In the genomic region with DNA sequence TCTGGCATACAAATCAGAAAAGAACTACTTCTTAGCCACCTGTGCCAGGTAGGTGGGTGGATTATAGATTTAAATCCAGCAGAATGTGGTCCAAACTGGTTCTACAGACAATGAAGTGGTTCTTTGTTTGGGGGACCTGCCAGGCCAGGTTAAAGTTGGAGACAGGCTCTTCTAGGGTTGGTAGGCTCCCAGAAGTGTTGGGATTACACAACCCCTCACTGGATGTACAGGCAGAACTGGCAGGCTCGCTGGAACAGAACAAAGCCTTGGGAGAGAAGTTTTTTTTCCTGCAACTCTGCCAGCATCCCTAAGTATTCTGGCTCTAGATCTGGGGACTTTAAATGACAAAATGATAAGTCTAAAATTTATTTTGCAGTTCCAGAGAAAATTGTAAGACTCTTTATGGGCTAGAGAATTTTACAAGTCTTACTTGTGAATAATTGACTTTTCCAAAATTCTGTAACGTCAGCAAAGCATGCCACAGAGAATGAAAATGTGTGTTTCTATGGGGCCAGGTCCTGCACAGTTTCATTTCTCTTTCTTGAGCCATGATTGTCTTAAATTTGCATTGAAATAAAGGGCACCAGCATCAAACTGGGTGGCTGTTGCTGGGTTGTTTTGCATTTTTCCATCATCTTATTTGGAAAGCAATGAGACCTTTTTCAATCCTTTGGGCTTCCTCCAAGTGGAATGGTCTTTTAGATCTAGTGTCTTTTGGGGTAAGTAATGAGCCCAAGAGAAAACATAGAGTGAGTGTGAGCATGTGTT, we compare ENCODE assay signal across 1 cellular context.
TF ChIP-seq lines count a peak whose summit lies in the region.

No MANE protein-coding gene starts in this region.

TF ChIP-seq in GM12878, 131 proteins besides CTCF, POLR2A, EP300 and RAD21 (continued from another document):
- TF ChIP-seq, protein P1, sequence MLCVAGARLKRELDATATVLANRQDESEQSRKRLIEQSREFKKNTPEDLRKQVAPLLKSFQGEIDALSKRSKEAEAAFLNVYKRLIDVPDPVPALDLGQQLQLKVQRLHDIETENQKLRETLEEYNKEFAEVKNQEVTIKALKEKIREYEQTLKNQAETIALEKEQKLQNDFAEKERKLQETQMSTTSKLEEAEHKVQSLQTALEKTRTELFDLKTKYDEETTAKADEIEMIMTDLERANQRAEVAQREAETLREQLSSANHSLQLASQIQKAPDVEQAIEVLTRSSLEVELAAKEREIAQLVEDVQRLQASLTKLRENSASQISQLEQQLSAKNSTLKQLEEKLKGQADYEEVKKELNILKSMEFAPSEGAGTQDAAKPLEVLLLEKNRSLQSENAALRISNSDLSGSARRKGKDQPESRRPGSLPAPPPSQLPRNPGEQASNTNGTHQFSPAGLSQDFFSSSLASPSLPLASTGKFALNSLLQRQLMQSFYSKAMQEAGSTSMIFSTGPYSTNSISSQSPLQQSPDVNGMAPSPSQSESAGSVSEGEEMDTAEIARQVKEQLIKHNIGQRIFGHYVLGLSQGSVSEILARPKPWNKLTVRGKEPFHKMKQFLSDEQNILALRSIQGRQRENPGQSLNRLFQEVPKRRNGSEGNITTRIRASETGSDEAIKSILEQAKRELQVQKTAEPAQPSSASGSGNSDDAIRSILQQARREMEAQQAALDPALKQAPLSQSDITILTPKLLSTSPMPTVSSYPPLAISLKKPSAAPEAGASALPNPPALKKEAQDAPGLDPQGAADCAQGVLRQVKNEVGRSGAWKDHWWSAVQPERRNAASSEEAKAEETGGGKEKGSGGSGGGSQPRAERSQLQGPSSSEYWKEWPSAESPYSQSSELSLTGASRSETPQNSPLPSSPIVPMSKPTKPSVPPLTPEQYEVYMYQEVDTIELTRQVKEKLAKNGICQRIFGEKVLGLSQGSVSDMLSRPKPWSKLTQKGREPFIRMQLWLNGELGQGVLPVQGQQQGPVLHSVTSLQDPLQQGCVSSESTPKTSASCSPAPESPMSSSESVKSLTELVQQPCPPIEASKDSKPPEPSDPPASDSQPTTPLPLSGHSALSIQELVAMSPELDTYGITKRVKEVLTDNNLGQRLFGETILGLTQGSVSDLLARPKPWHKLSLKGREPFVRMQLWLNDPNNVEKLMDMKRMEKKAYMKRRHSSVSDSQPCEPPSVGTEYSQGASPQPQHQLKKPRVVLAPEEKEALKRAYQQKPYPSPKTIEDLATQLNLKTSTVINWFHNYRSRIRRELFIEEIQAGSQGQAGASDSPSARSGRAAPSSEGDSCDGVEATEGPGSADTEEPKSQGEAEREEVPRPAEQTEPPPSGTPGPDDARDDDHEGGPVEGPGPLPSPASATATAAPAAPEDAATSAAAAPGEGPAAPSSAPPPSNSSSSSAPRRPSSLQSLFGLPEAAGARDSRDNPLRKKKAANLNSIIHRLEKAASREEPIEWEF (IDR thresholded peaks at IDR 0.05; ENCODE audit: insufficient replicate concordance, low read depth, low read length): no peak
- TF ChIP-seq POU2F2 (IDR thresholded peaks at IDR 0.05; ENCODE audit: borderline replicate concordance, low read depth, low read length): peak; percentile 86
- TF ChIP-seq YBX1 (IDR thresholded peaks at IDR 0.05): no peak
- peak in 1 of 2 experiments; percentile 30; a peak in 2 of 4 replicates for TF ChIP-seq IKZF2 (IDR thresholded peaks at IDR 0.05)
- TF ChIP-seq FOS (IDR thresholded peaks at IDR 0.05; ENCODE audit: borderline replicate concordance, extremely low read depth, insufficient read length): no peak
- TF ChIP-seq, protein P2, sequence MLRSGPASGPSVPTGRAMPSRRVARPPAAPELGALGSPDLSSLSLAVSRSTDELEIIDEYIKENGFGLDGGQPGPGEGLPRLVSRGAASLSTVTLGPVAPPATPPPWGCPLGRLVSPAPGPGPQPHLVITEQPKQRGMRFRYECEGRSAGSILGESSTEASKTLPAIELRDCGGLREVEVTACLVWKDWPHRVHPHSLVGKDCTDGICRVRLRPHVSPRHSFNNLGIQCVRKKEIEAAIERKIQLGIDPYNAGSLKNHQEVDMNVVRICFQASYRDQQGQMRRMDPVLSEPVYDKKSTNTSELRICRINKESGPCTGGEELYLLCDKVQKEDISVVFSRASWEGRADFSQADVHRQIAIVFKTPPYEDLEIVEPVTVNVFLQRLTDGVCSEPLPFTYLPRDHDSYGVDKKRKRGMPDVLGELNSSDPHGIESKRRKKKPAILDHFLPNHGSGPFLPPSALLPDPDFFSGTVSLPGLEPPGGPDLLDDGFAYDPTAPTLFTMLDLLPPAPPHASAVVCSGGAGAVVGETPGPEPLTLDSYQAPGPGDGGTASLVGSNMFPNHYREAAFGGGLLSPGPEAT (IDR thresholded peaks at IDR 0.05; ENCODE audit: low read depth): no peak
